In genomic region chr3:129378949-129379348, GRCh38 we compare ENCODE assay signal across 1 cellular context.
TF ChIP-seq lines count a peak whose summit lies in the region.

No MANE protein-coding gene starts in this region.

TF ChIP-seq in liver, 16 proteins besides CTCF, POLR2A, EP300 and RAD21 (continued from another document):
- no peak for TF ChIP-seq ZBTB33 (IDR thresholded peaks at IDR 0.05)
